ENCODE assay signal across 24 cellular contexts in genomic region chr6:29680904-29681303, GRCh38. TPM values are rescaled to one million over a fixed set of nuclear protein-coding genes. Genes with fewer than 3 reads are reported as not detected.
DNase-seq lines count a peak whose midpoint lies in the region; ATAC-seq and TF ChIP-seq lines count a peak whose summit lies in the region.
"Had no signal": no experiment of that assay in that cellular context is flagged by ENCODE, and none has a peak within 500 bp of the region (broad histone marks: within the 10 kb centered on the region; RNA-seq: fewer than 3 reads in every experiment).

ZFP57 (minus strand) TSS chr6:29681152; CDS start chr6:29677003, 4,149 bp downstream.

- TF ChIP-seq CTCF in MCF 10A (IDR thresholded peaks at IDR 0.05; ENCODE audit: unreplicated experiment) (no peak), breast epithelium (IDR thresholded peaks at IDR 0.05) (no peak), fibroblast of the aortic adventitia (IDR thresholded peaks at IDR 0.05; ENCODE audit: insufficient read depth, low read length) (no peak), testis (IDR thresholded peaks at IDR 0.05) (no peak), dorsolateral prefrontal cortex (IDR thresholded peaks at IDR 0.05 in 54 of 56, conservative IDR thresholded peaks at IDR 0.05 in 2 of 56; ENCODE audit: low read depth in 1 of 56, partially characterized antibody in 56 of 56) (no peak)

- peaks cover 5% of the 10 kb centered on the region for H3K36me3 Mint-ChIP-seq in MCF 10A (ENCODE audit: insufficient read depth, unreplicated experiment)
- H3K36me3 Mint-ChIP-seq in activated T-helper 17 cell treated with anti-CD3 and anti-CD28 coated beads, Interleukin-2, amount 50 U/mL, for 72 hours (ENCODE audit: low read depth) = no peaks in the 10 kb centered on the region
- H3K36me3 Mint-ChIP-seq: activated CD4-positive, alpha-beta memory T cell treated with anti-CD3 and anti-CD28 coated beads for 36 hours; activated naive CD4-positive, alpha-beta T cell treated with anti-CD3 and anti-CD28 coated beads, Interleukin-2, amount 50 U/mL, for 72 hours; brain; CD4-positive, alpha-beta memory T cell; neural progenitor cell had no signal

- intact Hi-C loops in MCF 10A (cut with micrococcal nuclease) (no loop called here), breast epithelium (cut with DNase I; ENCODE audit: low total_unique reads) (no loop called here), testis (cut with DNase I; ENCODE audit: low total_unique reads) (no loop called here), dorsolateral prefrontal cortex (cut with DNase I) (no loop called here)

- H3K27ac ChIP-seq in breast epithelium (peak within 1 kb of the TSS in 1 of 2 donors; percentile 69), testis (no peak within 1 kb of the TSS), dorsolateral prefrontal cortex (no peak within 1 kb of the TSS)
- H3K27ac ChIP-seq: neural progenitor cell, psoas muscle, suprapubic skin had no signal

- CTCF ChIA-PET in MCF 10A (lab: Yijun Ruan, JAX) = interaction anchor here (4.9 kb wide), 1 partner anchor 27 kb away, joined by 29 read pairs; no protein-coding TSS in a partner anchor

- POLR2A ChIA-PET in MCF 10A (lab: Yijun Ruan, JAX) = no interaction called here

- peaks cover 8% of the 10 kb centered on the region for H3K9me3 Mint-ChIP-seq in MCF 10A (ENCODE audit: unreplicated experiment)
- H3K9me3 Mint-ChIP-seq in activated T-helper 17 cell treated with anti-CD3 and anti-CD28 coated beads, Interleukin-2, amount 50 U/mL, for 72 hours = no peaks in the 10 kb centered on the region
- H3K9me3 Mint-ChIP-seq: activated naive CD4-positive, alpha-beta T cell treated with anti-CD3 and anti-CD28 coated beads, Interleukin-2, amount 50 U/mL, for 72 hours; activated T-cell treated with anti-CD3 and anti-CD28 coated beads, Interleukin-2, amount 50 U/mL, for 4 hours had no signal

- no peaks in the 10 kb centered on the region for H3K27me3 Mint-ChIP-seq in MCF 10A (ENCODE audit: insufficient read depth, unreplicated experiment)
- no peaks in the 10 kb centered on the region for H3K27me3 Mint-ChIP-seq in activated T-helper 17 cell treated with anti-CD3 and anti-CD28 coated beads, Interleukin-2, amount 50 U/mL, for 72 hours

- TF ChIP-seq POLR2A in breast epithelium (IDR thresholded peaks at IDR 0.05) (no peak), testis (IDR thresholded peaks at IDR 0.05) (no peak)

- peak; percentile 59 for ATAC-seq in activated T-helper 17 cell treated with anti-CD3 and anti-CD28 coated beads, Interleukin-2, amount 50 U/mL, for 72 hours (replicated peaks)
- no peak for ATAC-seq in GM19328 (IDR thresholded peaks at IDR 0.05; ENCODE audit: unreplicated experiment)
- ATAC-seq: activated T-cell treated with anti-CD3 and anti-CD28 coated beads, Interleukin-2, amount 50 U/mL, for 4 hours; psoas muscle had no signal

- H3K27ac Mint-ChIP-seq in MCF 10A (ENCODE audit: low read depth, unreplicated experiment) = peak within 1 kb of the TSS; percentile 97
- H3K27ac Mint-ChIP-seq in activated T-helper 17 cell treated with anti-CD3 and anti-CD28 coated beads, Interleukin-2, amount 50 U/mL, for 72 hours = no peak within 1 kb of the TSS
- H3K27ac Mint-ChIP-seq: activated CD4-positive, alpha-beta memory T cell treated with anti-CD3 and anti-CD28 coated beads for 36 hours; brain; neural progenitor cell had no signal

- H3K36me3 ChIP-seq in breast epithelium (no peaks in the 10 kb centered on the region), testis (ENCODE audit: low read depth, missing control alignments) (no peaks in the 10 kb centered on the region)
- H3K36me3 ChIP-seq: neural progenitor cell, suprapubic skin had no signal

- 50 to 76% methylated on average over 6 to 31 of the region's 31 CpGs for WGBS in testis, 2 donors

- H3K4me1 Mint-ChIP-seq in MCF 10A (ENCODE audit: insufficient read depth, unreplicated experiment) = peaks cover 24% of the 10 kb centered on the region
- H3K4me1 Mint-ChIP-seq in activated T-helper 17 cell treated with anti-CD3 and anti-CD28 coated beads, Interleukin-2, amount 50 U/mL, for 72 hours = peaks cover 5% of the 10 kb centered on the region
- H3K4me1 Mint-ChIP-seq: brain had no signal

- no TSS peak for BruUV-seq in MCF 10A (replicated peaks; lab: Mats Ljungman, UMichigan)

- peak within 1 kb of the TSS in 1 of 3 donors; percentile 54 for H3K4me3 ChIP-seq in breast epithelium
- peak within 1 kb of the TSS; percentile 9 for H3K4me3 ChIP-seq in fibroblast of the aortic adventitia (ENCODE audit: low read depth, low read length)
- peak within 1 kb of the TSS; percentile 12 to 53 for H3K4me3 ChIP-seq in testis
- H3K4me3 ChIP-seq in dorsolateral prefrontal cortex = peak within 1 kb of the TSS in 13 of 59 donors; percentile 11 to 42 (median 31)
- H3K4me3 ChIP-seq: neural progenitor cell, psoas muscle, suprapubic skin had no signal

- H3K27me3 ChIP-seq in breast epithelium (no peaks in the 10 kb centered on the region), testis (no peaks in the 10 kb centered on the region), dorsolateral prefrontal cortex (peaks cover 0 to 15% (median 0%) of the 10 kb centered on the region in 45 donors)
- H3K27me3 ChIP-seq: neural progenitor cell had no signal

- H3K4me1 ChIP-seq in breast epithelium (no peaks in the 10 kb centered on the region), testis (no peaks in the 10 kb centered on the region)
- H3K4me1 ChIP-seq: psoas muscle, suprapubic skin had no signal

- no peak for DNase-seq in MCF 10A (ENCODE audit: unreplicated experiment)
- no peak for DNase-seq in breast epithelium (ENCODE audit: low spot score in 2 of 2)
- no peak for DNase-seq in fibroblast of the aortic adventitia (ENCODE audit: low read depth)
- no peak for DNase-seq in testis
- DNase-seq in dorsolateral prefrontal cortex = no peak
- no peak for DNase-seq in glomerular visceral epithelial cell (ENCODE audit: extremely low spot score)
- DNase-seq: activated CD4-positive, alpha-beta memory T cell treated with anti-CD3 and anti-CD28 coated beads for 36 hours; activated T-cell treated with anti-CD3 and anti-CD28 coated beads, Interleukin-2, amount 50 U/mL, for 4 hours; CD4-positive, alpha-beta memory T cell; DMS53; NCI-H1048; NCI-H2081 treated with DMSO at 0.1 percent for 48 hours; psoas muscle; stimulated activated CD4-positive, alpha-beta T cell treated with anti-CD3 and anti-CD28 coated beads, Interleukin-4, amount 100 ng/mL, for 24 hours; SW 1271 had no signal

- H3K4me3 Mint-ChIP-seq in MCF 10A (ENCODE audit: unreplicated experiment) = no peak within 1 kb of the TSS
- peak within 1 kb of the TSS; percentile 63 for H3K4me3 Mint-ChIP-seq in activated T-helper 17 cell treated with anti-CD3 and anti-CD28 coated beads, Interleukin-2, amount 50 U/mL, for 72 hours
- H3K4me3 Mint-ChIP-seq: activated CD4-positive, alpha-beta memory T cell treated with anti-CD3 and anti-CD28 coated beads for 36 hours; activated T-cell treated with anti-CD3 and anti-CD28 coated beads, Interleukin-2, amount 50 U/mL, for 4 hours; brain; neural progenitor cell had no signal

- H3K9me3 ChIP-seq in breast epithelium (no peaks in the 10 kb centered on the region), testis (no peaks in the 10 kb centered on the region)
- H3K9me3 ChIP-seq: psoas muscle, suprapubic skin had no signal

RNA-seq across cellular contexts. Expression of gene ZFP57, which starts in this region (rescaled TPM):
- 0.23 TPM in 1 of 2 replicates, not detected in the other for total RNA-seq in MCF 10A (2022)
- total RNA-seq in breast epithelium = 1 to 10 TPM in 1 of 3 donors, under 1 TPM in 1, not detected in 1; 0.29 to 2.9 TPM
- total RNA-seq in activated T-helper 17 cell treated with anti-CD3 and anti-CD28 coated beads, Interleukin-2, amount 50 U/mL, for 72 hours = 1 to 10 TPM in 1 of 2 donors, not detected in 1; 2.6 TPM
- 0.49 TPM in 1 of 2 replicates, not detected in the other for total RNA-seq in fibroblast of the aortic adventitia (ENCODE audit: low replicate concordance)
- 1 to 10 TPM; 1.4 to 1.6 TPM for total RNA-seq in testis
- polyA plus RNA-seq in testis (ENCODE audit: insufficient read depth, low read depth, low replicate concordance) = 0.91 TPM
- under 1 TPM in 16 of 120 experiments, not detected in 104; 0.24 to 0.82 (median 0.47) TPM for total RNA-seq in dorsolateral prefrontal cortex
- total RNA-seq: activated CD4-positive, alpha-beta memory T cell treated with anti-CD3 and anti-CD28 coated beads for 36 hours; activated T-cell treated with anti-CD3 and anti-CD28 coated beads, Interleukin-2, amount 50 U/mL, for 4 hours; CD4-positive, alpha-beta memory T cell; mononuclear cell; NCI-H460; psoas muscle had no signal
- polyA plus RNA-seq: AG04450 had no signal
